In the genomic region with DNA sequence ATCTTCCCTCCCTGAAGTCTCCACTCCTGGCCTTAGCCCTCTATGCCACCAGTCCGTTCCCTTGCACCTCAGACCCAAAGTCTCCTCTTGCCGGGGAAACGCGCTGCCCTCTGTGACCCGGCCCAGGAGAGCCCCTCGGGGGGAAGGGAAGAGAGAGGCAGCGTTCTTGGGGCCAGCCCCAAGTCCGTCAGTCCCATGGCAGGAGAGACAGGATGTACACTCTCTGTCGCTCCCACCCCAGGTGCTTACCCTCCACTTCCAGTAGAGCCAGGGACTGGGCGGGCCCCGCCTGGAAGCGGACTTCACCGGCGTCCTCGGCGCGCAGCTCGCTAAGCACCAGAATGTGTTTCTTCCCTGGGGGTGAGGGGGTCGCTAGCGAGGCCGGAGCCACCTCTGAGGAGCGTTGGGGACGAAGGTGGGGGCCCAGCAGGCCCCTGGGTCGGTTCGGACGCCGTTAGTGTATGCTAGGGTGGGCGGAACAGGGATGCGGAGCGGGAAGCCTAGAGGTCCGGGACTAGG, we compare ENCODE assay signal across 6 cellular contexts. TPM values are rescaled to one million over a fixed set of nuclear protein-coding genes. Genes with fewer than 3 reads are reported as not detected.
DNase-seq lines count a peak whose midpoint lies in the region; ATAC-seq, FAIRE-seq and TF ChIP-seq lines count a peak whose summit lies in the region.

No MANE protein-coding gene starts in this region.

- TF ChIP-seq CTCF in AG10803 (conservative IDR thresholded peaks at IDR 0.05; ENCODE audit: low read length) (no peak), WERI-Rb-1 (IDR thresholded peaks at IDR 0.05; ENCODE audit: low read depth, low read length) (no peak), HepG2 (CRISPR knock-in tag; IDR thresholded peaks at IDR 0.05) (peak; percentile 53)

- peak overlapping the region; percentile 60 for H3K27ac ChIP-seq in WERI-Rb-1
- peak overlapping the region; percentile 51 for H3K27ac ChIP-seq in HepG2 (ENCODE audit: extremely low read length, insufficient read depth, low read length)

- peak overlapping the region; percentile 90 for H3K4me2 ChIP-seq in HepG2 (ENCODE audit: low read depth, low read length)

- no peaks in the 10 kb centered on the region for H3K79me2 ChIP-seq in HepG2 (ENCODE audit: insufficient read depth, low read length)

- no peaks in the 10 kb centered on the region for H4K20me1 ChIP-seq in HepG2 (ENCODE audit: insufficient read depth, low read length)

- H3K4me3 ChIP-seq in AG10803 (ENCODE audit: low read length) (peak overlapping the region; percentile 69), HAP-1 (peak overlapping the region; percentile 67), WERI-Rb-1 (ENCODE audit: low read depth, low read length) (peak overlapping the region; percentile 62), HepG2 (replicated peaks in 1 of 3; ENCODE audit: insufficient read depth in 1 of 3, low read depth in 2 of 3, low read length in 3 of 3) (peak overlapping the region; percentile 71 to 79 (median 73))

- no peak for TF ChIP-seq POLR2A in HepG2 (IDR thresholded peaks at IDR 0.05; ENCODE audit: insufficient read depth in 1 of 2, low read depth in 2 of 2, low read length in 2 of 2)

- intact Hi-C loops in HepG2 (cut with micrococcal nuclease; ENCODE audit: unreplicated experiment), result no loop called here

- H3K27me3 ChIP-seq in HAP-1 (ENCODE audit: low read depth) (no peaks in the 10 kb centered on the region), WERI-Rb-1 (ENCODE audit: insufficient read depth, low read depth, severe bottlenecking) (no peaks in the 10 kb centered on the region), HepG2 (ENCODE audit: control insufficient read depth in 1 of 2, insufficient read depth in 2 of 2, low read length in 2 of 2) (no peaks in the 10 kb centered on the region)

- no TSS peak for BruUV-seq in HepG2 (replicated peaks; lab: Mats Ljungman, UMichigan)

- no peak for TF ChIP-seq EP300 in HepG2 (IDR thresholded peaks at IDR 0.05; ENCODE audit: low read depth in 2 of 2, low read length in 2 of 2)
- TF ChIP-seq EP300 in HepG2 (CRISPR knock-in tag; IDR thresholded peaks at IDR 0.05; ENCODE audit: borderline replicate concordance), result no peak

- peak; percentile 61 for ATAC-seq in HepG2

- FAIRE-seq in HepG2 (lab: Jason Lieb, UNC), result no peak

- H3K9me3 ChIP-seq in HAP-1 (no peaks in the 10 kb centered on the region), WERI-Rb-1 (ENCODE audit: severe bottlenecking) (no peaks in the 10 kb centered on the region), HepG2 (ENCODE audit: low read length) (no peaks in the 10 kb centered on the region)

- CTCF ChIA-PET in HepG2 (lab: Yijun Ruan, JAX; ENCODE audit: low intra/inter-chr PET ratio, low total read pairs), result interaction anchor here (2.4 kb wide), 1 partner anchor 10 kb away, joined by 9 read pairs; no protein-coding TSS in a partner anchor

- in situ Hi-C loops in HAP-1 (cut with MboI; ENCODE audit: low sequenced_read_pairs) (no loop called here), HepG2 (cut with HindIII; ENCODE audit: extremely low pct_ligation_motif_present, low pct_unique_long_range_greater_than_20kb) (no loop called here), ACHN (cut with HindIII; ENCODE audit: low pct_ligation_motif_present, low pct_unique_long_range_greater_than_20kb, low sequenced_read_pairs) (no loop called here)

- H3K4me1 ChIP-seq in HAP-1 (peaks cover 8% of the 10 kb centered on the region), HepG2 (ENCODE audit: insufficient read depth, low read length) (peaks cover 28% of the 10 kb centered on the region)

- WGBS in HepG2 (ENCODE audit: low lambda C conversion rate), result 7% methylated on average over 27 of the region's 31 CpGs

- H2AFZ ChIP-seq in HepG2 (ENCODE audit: low read length), result no peak overlapping the region

- TF ChIP-seq RAD21 in HepG2 (CRISPR knock-in tag; IDR thresholded peaks at IDR 0.05), result no peak

- no peaks in the 10 kb centered on the region for H3K36me3 ChIP-seq in HAP-1 (replicated peaks)
- peaks cover 32% of the 10 kb centered on the region for H3K36me3 ChIP-seq in WERI-Rb-1
- peaks cover 12 to 22% of the 10 kb centered on the region in 2 experiments; a peak in 4 of 5 replicates for H3K36me3 ChIP-seq in HepG2 (replicated peaks in 1 of 2; ENCODE audit: control insufficient read depth in 1 of 2, insufficient read depth in 2 of 2, low read length in 2 of 2)

- DNase-seq in AG10803 (ENCODE audit: low read depth) (no peak), HAP-1 (ENCODE audit: low spot score in 2 of 2) (peak in 1 of 2 experiments; percentile 51), WERI-Rb-1 (no peak), HepG2 (ENCODE audit: low spot score) (no peak), ACHN (no peak), KG1 (lab: John Stamatoyannopoulos, UW) (no peak)

- POLR2A ChIA-PET in HepG2 (lab: Yijun Ruan, JAX), result interaction anchor here (0.7 to 3.3 kb wide), 13 partner anchors 8 to 303 kb away, joined by 3 to 28 read pairs (median 8); partner anchors contain the start of genes CHPF, DNPEP, GMPPA and INHA

- peak overlapping the region; percentile 60 for H3K9ac ChIP-seq in HepG2 (ENCODE audit: insufficient read depth, low read depth, low read length)

RNA-seq across cellular contexts. Expression of gene TMEM198, which starts 8.1 kb away (rescaled TPM):
- 11.6 and 17.3 TPM in 2 replicates for total RNA-seq in HepG2 (2016; rRNA removed; fragmentation: Illumina TruSeq; extraction: Trizol)
- 12.3 and 16.3 TPM in 2 replicates for total RNA-seq in HepG2 (2016; cell fraction: cytosol; rRNA removed; fragmentation: Illumina TruSeq; extraction: Trizol; ENCODE audit: low read depth)
- 10.7 and 17.8 TPM in 2 replicates for total RNA-seq in HepG2 (2016; cell fraction: insoluble cytoplasmic fraction; rRNA removed; fragmentation: Illumina TruSeq; extraction: Trizol)
- 26.8 and 32.4 TPM in 2 replicates for total RNA-seq in HepG2 (2016; cell fraction: membrane; rRNA removed; fragmentation: Illumina TruSeq; extraction: Trizol)
- total RNA-seq in HepG2 (2016; cell fraction: nucleus; rRNA removed; fragmentation: Illumina TruSeq; extraction: Trizol), result 9.3 and 11.7 TPM in 2 replicates
- polyA plus RNA-seq in HepG2 (2011; rRNA removed), result 23.5 and 40.8 TPM in 2 replicates
- polyA plus RNA-seq in HepG2 (2011; cell fraction: cytosol; rRNA removed), result 43.6 and 52.1 TPM in 2 replicates
- polyA plus RNA-seq in HepG2 (2011; cell fraction: nucleus; rRNA removed), result 61.3 and 68.7 TPM in 2 replicates
- 41.3 and 49.8 TPM in 2 replicates for polyA plus RNA-seq in HepG2 (2012)
- polyA plus RNA-seq in HepG2 (2016; cell fraction: cytosol; fragmentation: Illumina TruSeq; extraction: Trizol; ENCODE audit: low read depth), result 16.5 and 21.1 TPM in 2 replicates
- 12.8 and 14.5 TPM in 2 replicates for polyA plus RNA-seq in HepG2 (2016; cell fraction: insoluble cytoplasmic fraction; fragmentation: Illumina TruSeq; extraction: Trizol; ENCODE audit: low read depth)
- 27.9 and 28.1 TPM in 2 replicates for polyA plus RNA-seq in HepG2 (2016; cell fraction: membrane; fragmentation: Illumina TruSeq; extraction: Trizol; ENCODE audit: low read depth)
- polyA plus RNA-seq in HepG2 (2016; cell fraction: nucleus; fragmentation: Illumina TruSeq; extraction: Trizol; ENCODE audit: insufficient read depth, low read depth), result 17.1 and 19.3 TPM in 2 replicates
- polyA minus RNA-seq in HepG2 (2011; rRNA and poly(A)+ RNA removed; ENCODE audit: low replicate concordance), result 2.1 and 67.2 TPM in 2 replicates
- 26.3 and 28.6 TPM in 2 replicates for polyA minus RNA-seq in HepG2 (2011; cell fraction: cytosol; rRNA and poly(A)+ RNA removed)
- 12.9 and 13.6 TPM in 2 replicates for polyA minus RNA-seq in HepG2 (2011; cell fraction: nucleus; rRNA and poly(A)+ RNA removed)

RNA-seq across cellular contexts. Expression of gene CHPF, which starts 8.3 kb away (rescaled TPM):
- total RNA-seq in HepG2 (2016; rRNA removed; fragmentation: Illumina TruSeq; extraction: Trizol), result 34.7 and 79.6 TPM in 2 replicates
- 21.6 and 22.1 TPM in 2 replicates for total RNA-seq in HepG2 (2016; cell fraction: cytosol; rRNA removed; fragmentation: Illumina TruSeq; extraction: Trizol; ENCODE audit: low read depth)
- total RNA-seq in HepG2 (2016; cell fraction: insoluble cytoplasmic fraction; rRNA removed; fragmentation: Illumina TruSeq; extraction: Trizol), result 36.0 and 80.8 TPM in 2 replicates
- 42.0 and 50.0 TPM in 2 replicates for total RNA-seq in HepG2 (2016; cell fraction: membrane; rRNA removed; fragmentation: Illumina TruSeq; extraction: Trizol)
- 65.5 and 76.8 TPM in 2 replicates for total RNA-seq in HepG2 (2016; cell fraction: nucleus; rRNA removed; fragmentation: Illumina TruSeq; extraction: Trizol)
- 111 and 171 TPM in 2 replicates for polyA plus RNA-seq in HepG2 (2011; rRNA removed)
- 120 and 244 TPM in 2 replicates for polyA plus RNA-seq in HepG2 (2011; cell fraction: cytosol; rRNA removed)
- polyA plus RNA-seq in HepG2 (2011; cell fraction: nucleus; rRNA removed), result 203 and 211 TPM in 2 replicates
- polyA plus RNA-seq in HepG2 (2012), result 115 and 161 TPM in 2 replicates
- 21.7 and 22.6 TPM in 2 replicates for polyA plus RNA-seq in HepG2 (2016; cell fraction: cytosol; fragmentation: Illumina TruSeq; extraction: Trizol; ENCODE audit: low read depth)
- polyA plus RNA-seq in HepG2 (2016; cell fraction: insoluble cytoplasmic fraction; fragmentation: Illumina TruSeq; extraction: Trizol; ENCODE audit: low read depth), result 45.9 and 55.3 TPM in 2 replicates
- polyA plus RNA-seq in HepG2 (2016; cell fraction: membrane; fragmentation: Illumina TruSeq; extraction: Trizol; ENCODE audit: low read depth), result 40.5 and 41.4 TPM in 2 replicates
- 139 and 143 TPM in 2 replicates for polyA plus RNA-seq in HepG2 (2016; cell fraction: nucleus; fragmentation: Illumina TruSeq; extraction: Trizol; ENCODE audit: insufficient read depth, low read depth)
- 12.1 and 292 TPM in 2 replicates for polyA minus RNA-seq in HepG2 (2011; rRNA and poly(A)+ RNA removed; ENCODE audit: low replicate concordance)
- polyA minus RNA-seq in HepG2 (2011; cell fraction: cytosol; rRNA and poly(A)+ RNA removed), result 137 and 143 TPM in 2 replicates
- 45.4 and 47.0 TPM in 2 replicates for polyA minus RNA-seq in HepG2 (2011; cell fraction: nucleus; rRNA and poly(A)+ RNA removed)

RNA-seq across cellular contexts. Expression of gene OBSL1, which starts 19.4 kb away (rescaled TPM):
- total RNA-seq in HepG2 (2016; rRNA removed; fragmentation: Illumina TruSeq; extraction: Trizol), result 65.4 and 86.7 TPM in 2 replicates
- total RNA-seq in HepG2 (2016; cell fraction: cytosol; rRNA removed; fragmentation: Illumina TruSeq; extraction: Trizol; ENCODE audit: low read depth), result 17.5 and 19.8 TPM in 2 replicates
- total RNA-seq in HepG2 (2016; cell fraction: insoluble cytoplasmic fraction; rRNA removed; fragmentation: Illumina TruSeq; extraction: Trizol), result 54.2 and 89.3 TPM in 2 replicates
- total RNA-seq in HepG2 (2016; cell fraction: membrane; rRNA removed; fragmentation: Illumina TruSeq; extraction: Trizol), result 30.2 and 34.7 TPM in 2 replicates
- total RNA-seq in HepG2 (2016; cell fraction: nucleus; rRNA removed; fragmentation: Illumina TruSeq; extraction: Trizol), result 65.9 and 71.3 TPM in 2 replicates
- polyA plus RNA-seq in HepG2 (2011; rRNA removed), result 218 and 229 TPM in 2 replicates
- 176 and 256 TPM in 2 replicates for polyA plus RNA-seq in HepG2 (2011; cell fraction: cytosol; rRNA removed)
- 886 and 1,174 TPM in 2 replicates for polyA plus RNA-seq in HepG2 (2011; cell fraction: nucleus; rRNA removed)
- 161 and 176 TPM in 2 replicates for polyA plus RNA-seq in HepG2 (2012)
- 10.0 and 11.3 TPM in 2 replicates for polyA plus RNA-seq in HepG2 (2016; cell fraction: cytosol; fragmentation: Illumina TruSeq; extraction: Trizol; ENCODE audit: low read depth)
- polyA plus RNA-seq in HepG2 (2016; cell fraction: insoluble cytoplasmic fraction; fragmentation: Illumina TruSeq; extraction: Trizol; ENCODE audit: low read depth), result 66.1 and 91.2 TPM in 2 replicates
- polyA plus RNA-seq in HepG2 (2016; cell fraction: membrane; fragmentation: Illumina TruSeq; extraction: Trizol; ENCODE audit: low read depth), result 22.2 and 25.7 TPM in 2 replicates
- 147 and 161 TPM in 2 replicates for polyA plus RNA-seq in HepG2 (2016; cell fraction: nucleus; fragmentation: Illumina TruSeq; extraction: Trizol; ENCODE audit: insufficient read depth, low read depth)
- polyA minus RNA-seq in HepG2 (2011; rRNA and poly(A)+ RNA removed; ENCODE audit: low replicate concordance), result 27.0 and 477 TPM in 2 replicates
- 210 and 260 TPM in 2 replicates for polyA minus RNA-seq in HepG2 (2011; cell fraction: cytosol; rRNA and poly(A)+ RNA removed)
- polyA minus RNA-seq in HepG2 (2011; cell fraction: nucleus; rRNA and poly(A)+ RNA removed), result 189 and 199 TPM in 2 replicates

RNA-seq across cellular contexts. Expression of gene INHA, which starts 20.2 kb away (rescaled TPM):
- 1.9 and 4.1 TPM in 2 replicates for total RNA-seq in HepG2 (2016; rRNA removed; fragmentation: Illumina TruSeq; extraction: Trizol)
- total RNA-seq in HepG2 (2016; cell fraction: cytosol; rRNA removed; fragmentation: Illumina TruSeq; extraction: Trizol; ENCODE audit: low read depth), result 3.4 and 4.1 TPM in 2 replicates
- total RNA-seq in HepG2 (2016; cell fraction: insoluble cytoplasmic fraction; rRNA removed; fragmentation: Illumina TruSeq; extraction: Trizol), result 2.5 and 3.2 TPM in 2 replicates
- 3.4 and 5.3 TPM in 2 replicates for total RNA-seq in HepG2 (2016; cell fraction: membrane; rRNA removed; fragmentation: Illumina TruSeq; extraction: Trizol)
- total RNA-seq in HepG2 (2016; cell fraction: nucleus; rRNA removed; fragmentation: Illumina TruSeq; extraction: Trizol), result 2.0 and 3.3 TPM in 2 replicates
- 15.2 and 23.1 TPM in 2 replicates for polyA plus RNA-seq in HepG2 (2011; rRNA removed)
- 13.0 and 22.2 TPM in 2 replicates for polyA plus RNA-seq in HepG2 (2011; cell fraction: cytosol; rRNA removed)
- polyA plus RNA-seq in HepG2 (2011; cell fraction: nucleus; rRNA removed), result 28.4 and 35.0 TPM in 2 replicates
- 11.4 and 17.5 TPM in 2 replicates for polyA plus RNA-seq in HepG2 (2012)
- polyA plus RNA-seq in HepG2 (2016; cell fraction: cytosol; fragmentation: Illumina TruSeq; extraction: Trizol; ENCODE audit: low read depth), result 3.1 and 3.7 TPM in 2 replicates
- polyA plus RNA-seq in HepG2 (2016; cell fraction: insoluble cytoplasmic fraction; fragmentation: Illumina TruSeq; extraction: Trizol; ENCODE audit: low read depth), result 2.1 TPM in 2 replicates
- polyA plus RNA-seq in HepG2 (2016; cell fraction: membrane; fragmentation: Illumina TruSeq; extraction: Trizol; ENCODE audit: low read depth), result 3.5 and 4.5 TPM in 2 replicates
- 3.6 and 4.6 TPM in 2 replicates for polyA plus RNA-seq in HepG2 (2016; cell fraction: nucleus; fragmentation: Illumina TruSeq; extraction: Trizol; ENCODE audit: insufficient read depth, low read depth)
- polyA minus RNA-seq in HepG2 (2011; rRNA and poly(A)+ RNA removed; ENCODE audit: low replicate concordance), result 1.0 and 25.1 TPM in 2 replicates
- polyA minus RNA-seq in HepG2 (2011; cell fraction: cytosol; rRNA and poly(A)+ RNA removed), result 5.1 and 5.8 TPM in 2 replicates
- 2.3 and 2.6 TPM in 2 replicates for polyA minus RNA-seq in HepG2 (2011; cell fraction: nucleus; rRNA and poly(A)+ RNA removed)

RNA-seq across cellular contexts. Expression of gene ASIC4, which starts 37.6 kb away (rescaled TPM):
- not detected in 2 replicates for total RNA-seq in HepG2 (2016; rRNA removed; fragmentation: Illumina TruSeq; extraction: Trizol)
- total RNA-seq in HepG2 (2016; cell fraction: cytosol; rRNA removed; fragmentation: Illumina TruSeq; extraction: Trizol; ENCODE audit: low read depth), result not detected in 2 replicates
- total RNA-seq in HepG2 (2016; cell fraction: insoluble cytoplasmic fraction; rRNA removed; fragmentation: Illumina TruSeq; extraction: Trizol), result not detected in 2 replicates
- total RNA-seq in HepG2 (2016; cell fraction: membrane; rRNA removed; fragmentation: Illumina TruSeq; extraction: Trizol), result not detected in 2 replicates
- total RNA-seq in HepG2 (2016; cell fraction: nucleus; rRNA removed; fragmentation: Illumina TruSeq; extraction: Trizol), result not detected in 2 replicates
- 0.03 TPM in 2 replicates for polyA plus RNA-seq in HepG2 (2011; rRNA removed)
- 0.01 TPM in 1 of 2 replicates, not detected in the other for polyA plus RNA-seq in HepG2 (2011; cell fraction: cytosol; rRNA removed)
- 0.23 and 0.24 TPM in 2 replicates for polyA plus RNA-seq in HepG2 (2011; cell fraction: nucleus; rRNA removed)
- not detected in 2 replicates for polyA plus RNA-seq in HepG2 (2012)
- not detected in 2 replicates for polyA plus RNA-seq in HepG2 (2016; cell fraction: cytosol; fragmentation: Illumina TruSeq; extraction: Trizol; ENCODE audit: low read depth)
- not detected in 2 replicates for polyA plus RNA-seq in HepG2 (2016; cell fraction: insoluble cytoplasmic fraction; fragmentation: Illumina TruSeq; extraction: Trizol; ENCODE audit: low read depth)
- polyA plus RNA-seq in HepG2 (2016; cell fraction: membrane; fragmentation: Illumina TruSeq; extraction: Trizol; ENCODE audit: low read depth), result not detected in 2 replicates
- polyA plus RNA-seq in HepG2 (2016; cell fraction: nucleus; fragmentation: Illumina TruSeq; extraction: Trizol; ENCODE audit: insufficient read depth, low read depth), result 0.16 TPM in 1 of 2 replicates, not detected in the other
- polyA minus RNA-seq in HepG2 (2011; rRNA and poly(A)+ RNA removed; ENCODE audit: low replicate concordance), result 0.06 and 0.07 TPM in 2 replicates
- polyA minus RNA-seq in HepG2 (2011; cell fraction: cytosol; rRNA and poly(A)+ RNA removed), result not detected in 2 replicates
- polyA minus RNA-seq in HepG2 (2011; cell fraction: nucleus; rRNA and poly(A)+ RNA removed), result 0.12 and 0.26 TPM in 2 replicates
